9 cellular contexts compared by ENCODE assay signal in the genomic region with DNA sequence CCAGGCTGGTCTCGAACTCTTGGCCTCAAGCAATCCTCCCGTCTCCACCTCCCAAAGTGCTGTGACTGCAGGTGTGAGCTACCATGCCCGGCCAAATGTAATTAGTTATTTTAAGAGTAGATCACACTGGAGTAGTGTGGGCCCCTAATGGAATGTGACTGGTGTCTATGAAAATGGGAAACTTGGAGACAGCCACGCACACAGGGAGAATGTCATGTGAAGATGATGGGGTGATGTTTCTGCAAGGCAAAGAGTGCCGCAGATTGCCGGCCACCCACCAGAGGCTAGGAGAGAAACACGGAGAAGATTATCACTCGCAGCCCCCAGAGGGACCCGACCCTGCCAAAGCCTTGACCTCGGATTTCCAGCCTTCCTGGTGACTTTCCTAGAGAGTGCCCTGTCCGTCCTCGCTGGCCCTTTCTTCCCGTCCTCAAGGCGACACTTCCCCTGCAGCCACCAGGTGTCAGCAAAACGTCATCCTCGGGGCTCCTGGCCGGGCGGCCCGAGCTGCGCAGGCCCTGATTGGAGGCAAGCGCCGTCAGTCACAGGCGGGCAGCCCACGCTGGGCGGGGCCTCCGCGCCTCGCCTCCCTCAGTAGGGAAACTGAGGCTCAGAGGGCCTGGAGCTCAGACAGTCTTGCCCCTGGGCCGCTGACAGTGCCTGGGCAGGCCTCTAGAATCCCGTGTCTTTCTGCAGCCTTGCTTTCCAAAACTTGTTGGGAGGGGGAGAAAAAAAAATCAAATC. TPM values are rescaled to one million over a fixed set of nuclear protein-coding genes. Genes with fewer than 3 reads are reported as not detected.
A peak's percentile ranks its signal among the peaks of the same experiment; 100 is the strongest.
DNase-seq lines count a peak whose midpoint lies in the region; ATAC-seq and TF ChIP-seq lines count a peak whose summit lies in the region.
"Had no signal": no experiment of that assay in that cellular context is flagged by ENCODE, and none has a peak within 500 bp of the region (broad histone marks: within the 10 kb centered on the region; RNA-seq: fewer than 3 reads in every experiment).

No MANE protein-coding gene starts in this region.

- POLR2A ChIA-PET in HEK293 (lab: Yijun Ruan, JAX): no interaction called here

- DNase-seq in COR-L47 (lab: John Stamatoyannopoulos, UW): peak; percentile 75
- DNase-seq in NCI-H345 (lab: John Stamatoyannopoulos, UW): peak; percentile 83
- DNase-seq in activated CD4-positive, alpha-beta T cell treated with anti-CD3 and anti-CD28 coated beads for 48 hours: peak; percentile 86
- DNase-seq in colonic mucosa: peak; percentile 83
- peak; percentile 84 for DNase-seq in left lobe of liver (ENCODE audit: low spot score)
- peak in 2 of 3 donors; percentile 17 to 42 for DNase-seq in stimulated activated CD4-positive, alpha-beta T cell treated with anti-CD3 and anti-CD28 coated beads, TNF-alpha, amount 100 ng/mL, for 1 hour (ENCODE audit: low read depth in 3 of 3, low spot score in 1 of 3)

- peak overlapping the region; percentile 26 for H3K4me3 ChIP-seq in HEK293 (ENCODE audit: low read depth, low read length)
- H3K4me3 ChIP-seq in colonic mucosa: no peak overlapping the region

- H3K4me1 ChIP-seq in HEK293 (ENCODE audit: control insufficient read depth, insufficient read depth, low read length) (no peaks in the 10 kb centered on the region), colonic mucosa (no peaks in the 10 kb centered on the region)

- no peaks in the 10 kb centered on the region for H3K36me3 ChIP-seq in HEK293 (ENCODE audit: control insufficient read depth in 2 of 2, insufficient read depth in 1 of 2, low read length in 2 of 2)
- no peaks in the 10 kb centered on the region for H3K36me3 ChIP-seq in colonic mucosa

- no peak overlapping the region for H3K9ac ChIP-seq in colonic mucosa (ENCODE audit: low read depth in 2 of 2, low read length in 2 of 2)

- H3K27ac ChIP-seq in HEK293 (ENCODE audit: extremely low read depth, low read depth, low read length): no peak overlapping the region
- H3K27ac ChIP-seq in colonic mucosa: no peak overlapping the region

- CTCF ChIA-PET in HEK293 (lab: Yijun Ruan, JAX): interaction anchor here (0.6 to 6.3 kb wide), 27 partner anchors 10 to 1446 kb away, joined by 3 to 43 read pairs (median 4); no protein-coding TSS in a partner anchor

- ATAC-seq in left lobe of liver (peak; percentile 98), HG03432 (IDR thresholded peaks at IDR 0.05; ENCODE audit: unreplicated experiment) (no peak)

- H3K27me3 ChIP-seq in colonic mucosa: no peaks in the 10 kb centered on the region

- H3K9me3 ChIP-seq in HEK293 (ENCODE audit: control insufficient read depth, insufficient read depth, low read depth, low read length) (no peaks in the 10 kb centered on the region), colonic mucosa (no peaks in the 10 kb centered on the region)

- intact Hi-C loops in colonic mucosa (cut with DNase I): loop anchor here (5.0 kb wide), 1 partner anchor 537 kb away; no protein-coding TSS in a partner anchor

- TF ChIP-seq CTCF in HEK293 (tag by site-specific recombination; IDR thresholded peaks at IDR 0.05) (peak; percentile 96), colonic mucosa (IDR thresholded peaks at IDR 0.05) (peak; percentile 38)

TF ChIP-seq in HEK293, 187 proteins besides CTCF, POLR2A, EP300 and RAD21 (continues in another document):
- no peak for TF ChIP-seq ZNF140 (tag by site-specific recombination; IDR thresholded peaks at IDR 0.05)
- TF ChIP-seq, protein P1, sequence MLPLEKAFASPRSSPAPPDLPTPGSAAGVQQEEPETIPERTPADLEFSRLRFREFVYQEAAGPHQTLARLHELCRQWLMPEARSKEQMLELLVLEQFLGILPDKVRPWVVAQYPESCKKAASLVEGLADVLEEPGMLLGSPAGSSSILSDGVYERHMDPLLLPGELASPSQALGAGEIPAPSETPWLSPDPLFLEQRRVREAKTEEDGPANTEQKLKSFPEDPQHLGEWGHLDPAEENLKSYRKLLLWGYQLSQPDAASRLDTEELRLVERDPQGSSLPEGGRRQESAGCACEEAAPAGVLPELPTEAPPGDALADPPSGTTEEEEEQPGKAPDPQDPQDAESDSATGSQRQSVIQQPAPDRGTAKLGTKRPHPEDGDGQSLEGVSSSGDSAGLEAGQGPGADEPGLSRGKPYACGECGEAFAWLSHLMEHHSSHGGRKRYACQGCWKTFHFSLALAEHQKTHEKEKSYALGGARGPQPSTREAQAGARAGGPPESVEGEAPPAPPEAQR (tag by site-specific recombination; IDR thresholded peaks at IDR 0.05): no peak
- TF ChIP-seq ZFP37 (tag by site-specific recombination; IDR thresholded peaks at IDR 0.05): no peak
- TF ChIP-seq ZNF707 (tag by site-specific recombination; IDR thresholded peaks at IDR 0.05): no peak
- no peak for TF ChIP-seq ZNF837 (tag by site-specific recombination; IDR thresholded peaks at IDR 0.05)
- no peak for TF ChIP-seq ZNF239 (tag by site-specific recombination; IDR thresholded peaks at IDR 0.05)
- TF ChIP-seq ZNF596 (tag by site-specific recombination; IDR thresholded peaks at IDR 0.05): no peak
- TF ChIP-seq MZF1 (tag by site-specific recombination; IDR thresholded peaks at IDR 0.05; ENCODE audit: borderline replicate concordance): no peak
- no peak for TF ChIP-seq BCL11B (tag by site-specific recombination; IDR thresholded peaks at IDR 0.05; ENCODE audit: low read depth)
- no peak for TF ChIP-seq ZNF146 (tag by site-specific recombination; IDR thresholded peaks at IDR 0.05)
- no peak for TF ChIP-seq SCRT1 (tag by site-specific recombination; IDR thresholded peaks at IDR 0.05; ENCODE audit: borderline replicate concordance)
- TF ChIP-seq ZXDB (tag by site-specific recombination; IDR thresholded peaks at IDR 0.05): peak; percentile 53; the same call in 1 of the 2 replicates
- 0 out of 2 replicates have a peak, but pooled peaks have one; percentile 23 for TF ChIP-seq ZNF121 (tag by site-specific recombination; IDR thresholded peaks at IDR 0.05)
- no peak for TF ChIP-seq BCL11A (tag by site-specific recombination; IDR thresholded peaks at IDR 0.05; ENCODE audit: low read depth)
- TF ChIP-seq ZSCAN16 (tag by site-specific recombination; IDR thresholded peaks at IDR 0.05): no peak
- no peak for TF ChIP-seq ZNF558 (tag by site-specific recombination; IDR thresholded peaks at IDR 0.05)
- no peak for TF ChIP-seq SALL2 (tag by site-specific recombination; IDR thresholded peaks at IDR 0.05; ENCODE audit: borderline replicate concordance)
- no peak for TF ChIP-seq WT1 (tag by site-specific recombination; IDR thresholded peaks at IDR 0.05)
- TF ChIP-seq, protein P2, sequence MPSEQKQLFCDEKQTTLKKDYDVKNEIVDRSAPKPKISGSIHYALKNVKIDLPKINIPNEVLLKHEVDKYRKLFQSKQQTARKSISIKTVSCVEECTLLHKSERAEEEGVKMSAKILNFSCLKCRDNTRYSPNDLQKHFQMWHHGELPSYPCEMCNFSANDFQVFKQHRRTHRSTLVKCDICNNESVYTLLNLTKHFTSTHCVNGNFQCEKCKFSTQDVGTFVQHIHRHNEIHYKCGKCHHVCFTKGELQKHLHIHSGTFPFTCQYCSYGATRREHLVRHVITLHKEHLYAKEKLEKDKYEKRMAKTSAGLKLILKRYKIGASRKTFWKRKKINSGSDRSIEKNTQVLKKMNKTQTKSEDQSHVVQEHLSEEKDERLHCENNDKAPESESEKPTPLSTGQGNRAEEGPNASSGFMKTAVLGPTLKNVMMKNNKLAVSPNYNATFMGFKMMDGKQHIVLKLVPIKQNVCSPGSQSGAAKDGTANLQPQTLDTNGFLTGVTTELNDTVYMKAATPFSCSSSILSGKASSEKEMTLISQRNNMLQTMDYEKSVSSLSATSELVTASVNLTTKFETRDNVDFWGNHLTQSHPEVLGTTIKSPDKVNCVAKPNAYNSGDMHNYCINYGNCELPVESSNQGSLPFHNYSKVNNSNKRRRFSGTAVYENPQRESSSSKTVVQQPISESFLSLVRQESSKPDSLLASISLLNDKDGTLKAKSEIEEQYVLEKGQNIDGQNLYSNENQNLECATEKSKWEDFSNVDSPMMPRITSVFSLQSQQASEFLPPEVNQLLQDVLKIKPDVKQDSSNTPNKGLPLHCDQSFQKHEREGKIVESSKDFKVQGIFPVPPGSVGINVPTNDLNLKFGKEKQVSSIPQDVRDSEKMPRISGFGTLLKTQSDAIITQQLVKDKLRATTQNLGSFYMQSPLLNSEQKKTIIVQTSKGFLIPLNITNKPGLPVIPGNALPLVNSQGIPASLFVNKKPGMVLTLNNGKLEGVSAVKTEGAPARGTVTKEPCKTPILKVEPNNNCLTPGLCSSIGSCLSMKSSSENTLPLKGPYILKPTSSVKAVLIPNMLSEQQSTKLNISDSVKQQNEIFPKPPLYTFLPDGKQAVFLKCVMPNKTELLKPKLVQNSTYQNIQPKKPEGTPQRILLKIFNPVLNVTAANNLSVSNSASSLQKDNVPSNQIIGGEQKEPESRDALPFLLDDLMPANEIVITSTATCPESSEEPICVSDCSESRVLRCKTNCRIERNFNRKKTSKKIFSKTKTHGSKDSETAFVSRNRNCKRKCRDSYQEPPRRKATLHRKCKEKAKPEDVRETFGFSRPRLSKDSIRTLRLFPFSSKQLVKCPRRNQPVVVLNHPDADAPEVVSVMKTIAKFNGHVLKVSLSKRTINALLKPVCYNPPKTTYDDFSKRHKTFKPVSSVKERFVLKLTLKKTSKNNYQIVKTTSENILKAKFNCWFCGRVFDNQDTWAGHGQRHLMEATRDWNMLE (tag by site-specific recombination; conservative IDR thresholded peaks at IDR 0.05; ENCODE audit: low read depth): no peak
- no peak for TF ChIP-seq ZNF423 (tag by site-specific recombination; IDR thresholded peaks at IDR 0.05)
- TF ChIP-seq, protein P3, sequence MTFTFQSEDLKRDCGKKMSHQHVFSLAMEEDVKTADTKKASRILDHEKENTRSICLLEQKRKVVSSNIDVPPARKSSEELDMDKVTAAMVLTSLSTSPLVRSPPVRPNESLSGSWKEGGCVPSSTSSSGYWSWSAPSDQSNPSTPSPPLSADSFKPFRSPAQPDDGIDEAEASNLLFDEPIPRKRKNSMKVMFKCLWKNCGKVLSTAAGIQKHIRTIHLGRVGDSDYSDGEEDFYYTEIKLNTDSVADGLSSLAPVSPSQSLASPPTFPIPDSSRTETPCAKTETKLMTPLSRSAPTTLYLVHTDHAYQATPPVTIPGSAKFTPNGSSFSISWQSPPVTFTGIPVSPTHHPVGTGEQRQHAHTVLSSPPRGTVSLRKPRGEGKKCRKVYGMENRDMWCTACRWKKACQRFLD (tag by site-specific recombination; IDR thresholded peaks at IDR 0.05): no peak
- TF ChIP-seq ZNF791 (tag by site-specific recombination; IDR thresholded peaks at IDR 0.05): no peak
- no peak for TF ChIP-seq ZNF600 (tag by site-specific recombination; IDR thresholded peaks at IDR 0.05)

RNA-seq across cellular contexts. Expression of a gene that starts 16.3 kb away (rescaled TPM):
- total RNA-seq in colonic mucosa (not detected), left lobe of liver (not detected)
- total RNA-seq: T-helper 1 cell treated with Interleukin-12 subunit alpha and Interleukin-12 subunit beta and Interleukin-4 antibody, amounts not matched to agents 30 ng/mL and 1 ng/mL, for 36 hours had no signal

RNA-seq across cellular contexts. Expression of a gene that starts 36.1 kb away (rescaled TPM):
- under 1 TPM; 0.48 to 0.72 TPM for total RNA-seq in colonic mucosa
- 0.91 TPM for total RNA-seq in left lobe of liver
- total RNA-seq: T-helper 1 cell treated with Interleukin-12 subunit alpha and Interleukin-12 subunit beta and Interleukin-4 antibody, amounts not matched to agents 30 ng/mL and 1 ng/mL, for 36 hours had no signal

Comparison
In these comparisons a context has a peak if more than half of its experiments do, and no peak if none do; other contexts are left out.
1. DNase-seq: peak in every context shown above with its lines; median percentile 86 in activated CD4-positive, alpha-beta T cell treated with anti-CD3 and anti-CD28 coated beads for 48 hours; 84 in left lobe of liver; 83 in NCI-H345; 83 in colonic mucosa; 75 in COR-L47; 30 in stimulated activated CD4-positive, alpha-beta T cell treated with anti-CD3 and anti-CD28 coated beads, TNF-alpha, amount 100 ng/mL, for 1 hour.